Comparison of ENCODE assay signal across 8 cellular contexts in the genomic region with DNA sequence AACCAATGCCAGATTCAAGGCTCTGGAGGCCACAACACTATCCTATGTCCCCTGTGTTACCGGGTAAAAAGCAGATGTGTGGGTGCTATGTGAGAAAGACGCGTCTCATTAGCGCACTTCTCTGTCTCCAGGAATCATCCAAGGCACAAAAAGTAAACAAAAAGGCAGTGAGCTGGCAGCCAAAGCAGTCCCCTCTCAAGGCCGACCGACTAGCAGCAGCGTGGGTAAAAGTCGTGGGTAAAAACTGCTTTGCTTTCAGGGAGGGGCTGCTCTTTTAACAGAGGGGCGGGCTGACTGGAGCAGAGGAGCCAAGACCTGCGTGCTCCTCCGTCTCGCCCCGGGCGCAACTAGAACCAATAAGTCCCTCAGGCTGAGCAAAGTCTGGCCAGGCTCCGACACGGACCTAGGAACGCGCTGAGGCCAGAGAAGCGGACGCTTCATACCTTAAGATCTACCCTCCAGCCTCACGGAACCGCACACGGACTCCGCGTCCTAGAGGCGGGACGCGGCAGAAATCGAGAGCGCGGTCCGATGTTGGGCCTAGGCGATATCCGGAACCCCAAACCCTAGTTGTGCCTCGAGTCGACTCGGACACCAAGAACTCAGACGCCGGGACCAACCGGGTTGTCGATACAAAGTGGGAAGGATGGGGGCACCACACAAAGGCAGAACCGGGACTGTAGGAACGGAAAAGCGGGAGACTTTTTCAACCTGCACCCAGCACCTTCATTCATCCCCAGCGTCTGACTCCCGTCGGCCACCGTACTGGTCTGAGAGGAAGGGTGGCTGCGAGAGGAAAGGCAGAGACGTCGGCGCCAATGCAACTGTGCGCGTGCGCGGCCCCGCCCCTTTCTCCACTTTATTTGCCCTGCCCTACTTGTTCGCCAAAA. TPM values are rescaled to one million over a fixed set of nuclear protein-coding genes. Genes with fewer than 3 reads are reported as not detected.
DNase-seq lines count a peak whose midpoint lies in the region; ATAC-seq and TF ChIP-seq lines count a peak whose summit lies in the region.

A gene with protein sequence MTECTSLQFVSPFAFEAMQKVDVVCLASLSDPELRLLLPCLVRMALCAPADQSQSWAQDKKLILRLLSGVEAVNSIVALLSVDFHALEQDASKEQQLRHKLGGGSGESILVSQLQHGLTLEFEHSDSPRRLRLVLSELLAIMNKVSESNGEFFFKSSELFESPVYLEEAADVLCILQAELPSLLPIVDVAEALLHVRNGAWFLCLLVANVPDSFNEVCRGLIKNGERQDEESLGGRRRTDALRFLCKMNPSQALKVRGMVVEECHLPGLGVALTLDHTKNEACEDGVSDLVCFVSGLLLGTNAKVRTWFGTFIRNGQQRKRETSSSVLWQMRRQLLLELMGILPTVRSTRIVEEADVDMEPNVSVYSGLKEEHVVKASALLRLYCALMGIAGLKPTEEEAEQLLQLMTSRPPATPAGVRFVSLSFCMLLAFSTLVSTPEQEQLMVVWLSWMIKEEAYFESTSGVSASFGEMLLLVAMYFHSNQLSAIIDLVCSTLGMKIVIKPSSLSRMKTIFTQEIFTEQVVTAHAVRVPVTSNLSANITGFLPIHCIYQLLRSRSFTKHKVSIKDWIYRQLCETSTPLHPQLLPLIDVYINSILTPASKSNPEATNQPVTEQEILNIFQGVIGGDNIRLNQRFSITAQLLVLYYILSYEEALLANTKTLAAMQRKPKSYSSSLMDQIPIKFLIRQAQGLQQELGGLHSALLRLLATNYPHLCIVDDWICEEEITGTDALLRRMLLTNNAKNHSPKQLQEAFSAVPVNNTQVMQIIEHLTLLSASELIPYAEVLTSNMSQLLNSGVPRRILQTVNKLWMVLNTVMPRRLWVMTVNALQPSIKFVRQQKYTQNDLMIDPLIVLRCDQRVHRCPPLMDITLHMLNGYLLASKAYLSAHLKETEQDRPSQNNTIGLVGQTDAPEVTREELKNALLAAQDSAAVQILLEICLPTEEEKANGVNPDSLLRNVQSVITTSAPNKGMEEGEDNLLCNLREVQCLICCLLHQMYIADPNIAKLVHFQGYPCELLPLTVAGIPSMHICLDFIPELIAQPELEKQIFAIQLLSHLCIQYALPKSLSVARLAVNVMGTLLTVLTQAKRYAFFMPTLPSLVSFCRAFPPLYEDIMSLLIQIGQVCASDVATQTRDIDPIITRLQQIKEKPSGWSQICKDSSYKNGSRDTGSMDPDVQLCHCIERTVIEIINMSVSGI (minus strand): TSS at position 772 of the 890 bp plus-strand sequence. CDS start 1,338 bp downstream, outside the sequence.

- peaks cover 19% of the 10 kb centered on the region for H3K4me1 Mint-ChIP-seq in chondrocyte (ENCODE audit: low read depth)

- ATAC-seq in HG03432 (IDR thresholded peaks at IDR 0.05; ENCODE audit: unreplicated experiment) = peak; percentile 87

- no peaks in the 10 kb centered on the region for H3K27me3 Mint-ChIP-seq in chondrocyte (ENCODE audit: low read depth)

- DNase-seq in AG08396 (ENCODE audit: low spot score) (peak; percentile 97), NCI-H510A (lab: John Stamatoyannopoulos, UW) (peak; percentile 94), chondrocyte (ENCODE audit: low spot score) (peak; percentile 98), kidney tubule cell (ENCODE audit: low spot score) (peak; percentile 93)
- peak; percentile 93 for DNase-seq in activated CD4-positive, alpha-beta T cell treated with anti-CD3 and anti-CD28 coated beads for 1 hour
- DNase-seq in stimulated activated CD4-positive, alpha-beta T cell treated with anti-CD3 and anti-CD28 coated beads, Interleukin-1b, Interleukin-23, amount 100 ng/mL, for 1 hour (ENCODE audit: low read depth in 2 of 2) = peak; percentile 85 to 92

- TF ChIP-seq CTCF in chondrocyte (IDR thresholded peaks at IDR 0.05) = peak; percentile 27

- peak; percentile 94 for TF ChIP-seq POLR2A in GM19099 (IDR thresholded peaks at IDR 0.05; ENCODE audit: extremely low read depth, insufficient read length, low read depth)

- peak within 1 kb of the TSS; percentile 95 for H3K27ac Mint-ChIP-seq in chondrocyte (ENCODE audit: unreplicated experiment)

- peak within 1 kb of the TSS; percentile 79 for H3K4me3 Mint-ChIP-seq in chondrocyte (ENCODE audit: unreplicated experiment)

- no peaks in the 10 kb centered on the region for H3K9me3 Mint-ChIP-seq in chondrocyte (ENCODE audit: low read depth)

- H3K36me3 Mint-ChIP-seq in chondrocyte (ENCODE audit: low read depth) = peaks cover 3% of the 10 kb centered on the region

RNA-seq across cellular contexts. Expression of the gene that starts here (rescaled TPM):
- 8.9 to 13.1 TPM (median 9.5 TPM) in 3 replicates for total RNA-seq in chondrocyte

Comparison
In these comparisons a context has a peak if more than half of its experiments do, and no peak if none do; other contexts are left out.
1. Peak in every context shown above with its lines: DNase-seq and ATAC-seq.